8 cellular contexts compared by ENCODE assay signal in the genomic region with DNA sequence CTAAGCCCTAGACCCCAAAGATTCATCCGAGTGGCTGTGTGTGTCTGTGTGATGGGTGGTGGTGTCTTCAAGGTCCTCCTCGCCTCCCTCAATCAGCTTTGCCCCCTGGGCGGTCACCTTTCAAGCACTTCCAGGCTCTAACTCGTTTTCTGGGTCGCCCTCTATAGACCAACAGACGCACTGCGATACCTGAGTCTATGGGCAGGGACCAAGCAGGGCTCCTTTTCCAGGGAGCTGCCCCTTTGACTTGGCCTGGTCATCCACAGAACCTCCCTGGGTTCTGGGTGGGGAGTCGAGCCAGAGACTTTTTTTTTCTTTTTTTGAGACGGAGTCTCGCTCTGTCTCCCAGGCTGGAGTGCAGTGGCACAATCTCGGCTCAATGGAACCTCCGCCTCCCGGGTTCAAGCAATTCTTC. TPM values are rescaled to one million over a fixed set of nuclear protein-coding genes. Genes with fewer than 3 reads are reported as not detected.
A peak's percentile ranks its signal among the peaks of the same experiment; 100 is the strongest.
DNase-seq lines count a peak whose midpoint lies in the region; ATAC-seq and TF ChIP-seq lines count a peak whose summit lies in the region.

No MANE protein-coding gene starts in this region.

- no peaks in the 10 kb centered on the region for H3K9me3 ChIP-seq in ES-I3 (ENCODE audit: control insufficient read depth, insufficient read depth, low read length)
- no peaks in the 10 kb centered on the region for H3K9me3 ChIP-seq in testis

- CTCF ChIA-PET in RWPE1 (lab: Yijun Ruan, JAX), result interaction anchor here (0.6 to 2.0 kb wide), 35 partner anchors 8 to 823 kb away, joined by 3 to 48 read pairs (median 5); a partner anchor contains a TSS

- H3K4me1 ChIP-seq in ES-I3 (ENCODE audit: insufficient read depth, low read length) (no peaks in the 10 kb centered on the region), testis (peaks cover 6% of the 10 kb centered on the region)

- no peak for TF ChIP-seq POLR2A in testis (IDR thresholded peaks at IDR 0.05)

- no peaks in the 10 kb centered on the region; the same call in 1 of the 2 replicates for H3K36me3 ChIP-seq in ES-I3 (ENCODE audit: insufficient read depth, low read length)
- no peaks in the 10 kb centered on the region for H3K36me3 ChIP-seq in testis (ENCODE audit: low read depth, missing control alignments)

- H3K27me3 ChIP-seq in testis, result no peaks in the 10 kb centered on the region

- ATAC-seq in HG02938 (IDR thresholded peaks at IDR 0.05; ENCODE audit: unreplicated experiment), result no peak

- peak; percentile 98 for TF ChIP-seq CTCF in RWPE1 (conservative IDR thresholded peaks at IDR 0.05; ENCODE audit: low read depth)
- peak; percentile 53 for TF ChIP-seq CTCF in foreskin fibroblast (IDR thresholded peaks at IDR 0.05; ENCODE audit: low read depth, low read length)
- TF ChIP-seq CTCF in testis (IDR thresholded peaks at IDR 0.05), result peak in 2 of 3 experiments; percentile 48 to 53

- intact Hi-C loops in testis (cut with DNase I; ENCODE audit: low total_unique reads), result no loop called here

- 36 to 39% methylated on average over 12 to 13 of the region's 13 CpGs for WGBS in testis, 2 donors

- DNase-seq in RWPE1 (ENCODE audit: low spot score) (peak; percentile 94), foreskin fibroblast (peak; percentile 54 to 81), nucleus accumbens (lab: John Stamatoyannopoulos, UW) (peak in 40 of 56 donors; percentile 2 to 65 (median 20)), testis (peak; percentile 58)
- DNase-seq in activated T-helper 9 cell treated with anti-CD3 and anti-CD28 coated beads, Interleukin-2, amount 50 U/mL, for 16 hours (ENCODE audit: low read depth), result peak; percentile 53

- no peak for TF ChIP-seq EP300 in Ishikawa (IDR thresholded peaks at IDR 0.05; ENCODE audit: borderline replicate concordance)

- H3K4me3 ChIP-seq in foreskin fibroblast (ENCODE audit: low read depth in 1 of 2, low read length in 2 of 2) (peak overlapping the region; percentile 72), testis (peak overlapping the region in 1 of 2 donors; percentile 75)

- H3K27ac ChIP-seq in RWPE1, result peak overlapping the region; percentile 86
- H3K27ac ChIP-seq in testis, result no peak overlapping the region

- TF ChIP-seq RAD21 in Ishikawa (IDR thresholded peaks at IDR 0.05; ENCODE audit: low read depth), result peak; percentile 64

- POLR2A ChIA-PET in RWPE1 (lab: Yijun Ruan, JAX; ENCODE audit: low non-redundant PET), result no interaction called here

- H3K9ac ChIP-seq in ES-I3 (ENCODE audit: low read depth, low read length), result peak overlapping the region; percentile 73

TF ChIP-seq in Ishikawa, 13 proteins besides CTCF, POLR2A, EP300 and RAD21:
- TF ChIP-seq TEAD4 (IDR thresholded peaks at IDR 0.05) (no peak), FOXM1 (IDR thresholded peaks at IDR 0.05; ENCODE audit: borderline replicate concordance, low read depth) (no peak), CREB1 (IDR thresholded peaks at IDR 0.05; ENCODE audit: low read depth) (no peak), TAF1 (IDR thresholded peaks at IDR 0.05; ENCODE audit: low read depth) (no peak), ZBTB7A (IDR thresholded peaks at IDR 0.05; ENCODE audit: low read depth) (no peak), CEBPB (IDR thresholded peaks at IDR 0.05) (no peak), TCF12 (IDR thresholded peaks at IDR 0.05; ENCODE audit: low read depth) (no peak), NFIC (IDR thresholded peaks at IDR 0.05) (no peak), YY1 (IDR thresholded peaks at IDR 0.05; ENCODE audit: low read depth) (no peak), EGR1 (IDR thresholded peaks at IDR 0.05) (no peak)
- TF ChIP-seq, protein P1, sequence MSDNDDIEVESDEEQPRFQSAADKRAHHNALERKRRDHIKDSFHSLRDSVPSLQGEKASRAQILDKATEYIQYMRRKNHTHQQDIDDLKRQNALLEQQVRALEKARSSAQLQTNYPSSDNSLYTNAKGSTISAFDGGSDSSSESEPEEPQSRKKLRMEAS (IDR thresholded peaks at IDR 0.05), result no peak
- TF ChIP-seq, protein P2, sequence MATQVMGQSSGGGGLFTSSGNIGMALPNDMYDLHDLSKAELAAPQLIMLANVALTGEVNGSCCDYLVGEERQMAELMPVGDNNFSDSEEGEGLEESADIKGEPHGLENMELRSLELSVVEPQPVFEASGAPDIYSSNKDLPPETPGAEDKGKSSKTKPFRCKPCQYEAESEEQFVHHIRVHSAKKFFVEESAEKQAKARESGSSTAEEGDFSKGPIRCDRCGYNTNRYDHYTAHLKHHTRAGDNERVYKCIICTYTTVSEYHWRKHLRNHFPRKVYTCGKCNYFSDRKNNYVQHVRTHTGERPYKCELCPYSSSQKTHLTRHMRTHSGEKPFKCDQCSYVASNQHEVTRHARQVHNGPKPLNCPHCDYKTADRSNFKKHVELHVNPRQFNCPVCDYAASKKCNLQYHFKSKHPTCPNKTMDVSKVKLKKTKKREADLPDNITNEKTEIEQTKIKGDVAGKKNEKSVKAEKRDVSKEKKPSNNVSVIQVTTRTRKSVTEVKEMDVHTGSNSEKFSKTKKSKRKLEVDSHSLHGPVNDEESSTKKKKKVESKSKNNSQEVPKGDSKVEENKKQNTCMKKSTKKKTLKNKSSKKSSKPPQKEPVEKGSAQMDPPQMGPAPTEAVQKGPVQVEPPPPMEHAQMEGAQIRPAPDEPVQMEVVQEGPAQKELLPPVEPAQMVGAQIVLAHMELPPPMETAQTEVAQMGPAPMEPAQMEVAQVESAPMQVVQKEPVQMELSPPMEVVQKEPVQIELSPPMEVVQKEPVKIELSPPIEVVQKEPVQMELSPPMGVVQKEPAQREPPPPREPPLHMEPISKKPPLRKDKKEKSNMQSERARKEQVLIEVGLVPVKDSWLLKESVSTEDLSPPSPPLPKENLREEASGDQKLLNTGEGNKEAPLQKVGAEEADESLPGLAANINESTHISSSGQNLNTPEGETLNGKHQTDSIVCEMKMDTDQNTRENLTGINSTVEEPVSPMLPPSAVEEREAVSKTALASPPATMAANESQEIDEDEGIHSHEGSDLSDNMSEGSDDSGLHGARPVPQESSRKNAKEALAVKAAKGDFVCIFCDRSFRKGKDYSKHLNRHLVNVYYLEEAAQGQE (IDR thresholded peaks at IDR 0.05; ENCODE audit: low read depth), result no peak
- TF ChIP-seq, protein P3, sequence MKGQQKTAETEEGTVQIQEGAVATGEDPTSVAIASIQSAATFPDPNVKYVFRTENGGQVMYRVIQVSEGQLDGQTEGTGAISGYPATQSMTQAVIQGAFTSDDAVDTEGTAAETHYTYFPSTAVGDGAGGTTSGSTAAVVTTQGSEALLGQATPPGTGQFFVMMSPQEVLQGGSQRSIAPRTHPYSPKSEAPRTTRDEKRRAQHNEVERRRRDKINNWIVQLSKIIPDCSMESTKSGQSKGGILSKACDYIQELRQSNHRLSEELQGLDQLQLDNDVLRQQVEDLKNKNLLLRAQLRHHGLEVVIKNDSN (IDR thresholded peaks at IDR 0.05), result no peak

RNA-seq across cellular contexts. Expression of a gene that starts 1.1 kb away (rescaled TPM):
- total RNA-seq in testis, result 10 to 100 TPM; 32.8 to 38.0 TPM
- 37.1 TPM for polyA plus RNA-seq in testis (ENCODE audit: insufficient read depth, low read depth, low replicate concordance)

RNA-seq across cellular contexts. Expression of a gene that starts 18.8 kb away (rescaled TPM):
- 10 to 100 TPM; 54.9 to 65.0 TPM for total RNA-seq in testis
- polyA plus RNA-seq in testis (ENCODE audit: insufficient read depth, low read depth, low replicate concordance), result 50.9 TPM

RNA-seq across cellular contexts. Expression of a gene that starts 19.2 kb away (rescaled TPM):
- total RNA-seq in testis, result 10 to 100 TPM; 14.6 to 15.0 TPM
- 29.7 TPM for polyA plus RNA-seq in testis (ENCODE audit: insufficient read depth, low read depth, low replicate concordance)

RNA-seq across cellular contexts. Expression of a gene that starts 29.7 kb away (rescaled TPM):
- 10 to 100 TPM; 31.5 to 36.8 TPM for total RNA-seq in testis
- polyA plus RNA-seq in testis (ENCODE audit: insufficient read depth, low read depth, low replicate concordance), result 51.1 TPM

Comparison
In these comparisons a context has a peak if more than half of its experiments do, and no peak if none do; other contexts are left out.
1. DNase-seq: peak in every context shown above with its lines; median percentile 94 in RWPE1; 68 in foreskin fibroblast; 58 in testis; 53 in activated T-helper 9 cell treated with anti-CD3 and anti-CD28 coated beads, Interleukin-2, amount 50 U/mL, for 16 hours; 20 in nucleus accumbens.